ENCODE assay signal across 8 cellular contexts in genomic region chr16:17343028-17343427, GRCh38.
DNase-seq lines count a peak whose midpoint lies in the region; ATAC-seq and TF ChIP-seq lines count a peak whose summit lies in the region.

No MANE protein-coding gene starts in this region.

- CTCF ChIA-PET in PC-9 (lab: Charles Lee) = no interaction called here

- H3K79me2 ChIP-seq in PC-9 (ENCODE audit: low read depth) = no peaks in the 10 kb centered on the region

- no TSS peak for BruUV-seq in PC-9 (replicated peaks; lab: Mats Ljungman, UMichigan)

- intact Hi-C loops in activated CD4-positive, alpha-beta T cell treated with anti-CD3 and anti-CD28 coated beads, Interleukin-2, amount 10 ng/mL, durations not matched to agents 24 days and 14 days (cut with micrococcal nuclease) = loop anchor here (2.0 to 5.0 kb wide), 4 partner anchors 32 to 124 kb away; no protein-coding TSS in a partner anchor
- intact Hi-C loops in PC-9 (cut with micrococcal nuclease; ENCODE audit: unreplicated experiment) = no loop called here

- H3K27ac ChIP-seq in Peyer's patch (peak overlapping the region in 2 of 4 donors; percentile 28 to 62), PC-9 (no peak overlapping the region)

- peak overlapping the region; percentile 79 for H3K4me3 Mint-ChIP-seq in activated CD4-positive, alpha-beta T cell treated with anti-CD3 and anti-CD28 coated beads, Interleukin-2, amount 10 ng/mL, durations not matched to agents 24 days and 14 days
- H3K4me3 Mint-ChIP-seq in activated naive CD4-positive, alpha-beta T cell treated with anti-CD3 and anti-CD28 coated beads, Interleukin-2, amount 50 U/mL, for 24 hours = peak overlapping the region; percentile 53
- peak overlapping the region; percentile 30 for H3K4me3 Mint-ChIP-seq in stimulated activated effector memory CD8-positive, alpha-beta T cell treated with anti-CD3 and anti-CD28 coated beads, Interleukin-12 subunit alpha, Interleukin-12 subunit beta, amount 100 ng/mL, for 72 hours
- H3K4me3 Mint-ChIP-seq in nephron progenitor cell = no peak overlapping the region

- H4K20me1 ChIP-seq in PC-9 (ENCODE audit: insufficient read depth) = no peaks in the 10 kb centered on the region

- H3K27ac Mint-ChIP-seq in activated CD4-positive, alpha-beta T cell treated with anti-CD3 and anti-CD28 coated beads, Interleukin-2, amount 10 ng/mL, durations not matched to agents 24 days and 14 days = peak overlapping the region; percentile 91
- H3K27ac Mint-ChIP-seq in activated naive CD4-positive, alpha-beta T cell treated with anti-CD3 and anti-CD28 coated beads, Interleukin-2, amount 50 U/mL, for 24 hours = peak overlapping the region; percentile 48
- H3K27ac Mint-ChIP-seq in stimulated activated effector memory CD8-positive, alpha-beta T cell treated with anti-CD3 and anti-CD28 coated beads, Interleukin-12 subunit alpha, Interleukin-12 subunit beta, amount 100 ng/mL, for 72 hours = peak overlapping the region; percentile 83
- no peak overlapping the region for H3K27ac Mint-ChIP-seq in nephron progenitor cell

- DNase-seq in activated CD4-positive, alpha-beta T cell treated with anti-CD3 and anti-CD28 coated beads, Interleukin-2, amount 10 ng/mL, durations not matched to agents 24 days and 14 days = peak; percentile 89
- DNase-seq in activated CD4-positive, alpha-beta T cell treated with anti-CD3 and anti-CD28 coated beads, Interleukin-2, amount 50 U/mL, for 4 hours = no peak
- DNase-seq in Peyer's patch = peak in 2 of 3 donors; percentile 60 to 79
- DNase-seq in stimulated activated effector memory CD8-positive, alpha-beta T cell treated with anti-CD3 and anti-CD28 coated beads, Interleukin-12 subunit alpha, Interleukin-12 subunit beta, amount 100 ng/mL, for 72 hours (ENCODE audit: low spot score in 2 of 2) = peak in 1 of 2 donors; percentile 69
- no peak for DNase-seq in nephron progenitor cell
- no peak for DNase-seq in PC-9
- DNase-seq in BE2C = no peak

- no peaks in the 10 kb centered on the region for H3K9me2 ChIP-seq in PC-9 (ENCODE audit: insufficient read depth)

- no peaks in the 10 kb centered on the region for H3K27me3 Mint-ChIP-seq in activated CD4-positive, alpha-beta T cell treated with anti-CD3 and anti-CD28 coated beads, Interleukin-2, amount 10 ng/mL, durations not matched to agents 24 days and 14 days
- H3K27me3 Mint-ChIP-seq in activated naive CD4-positive, alpha-beta T cell treated with anti-CD3 and anti-CD28 coated beads, Interleukin-2, amount 50 U/mL, for 24 hours = no peaks in the 10 kb centered on the region
- H3K27me3 Mint-ChIP-seq in nephron progenitor cell (ENCODE audit: low read depth, poor library complexity) = peaks cover 3% of the 10 kb centered on the region

- H3K9me3 Mint-ChIP-seq in activated CD4-positive, alpha-beta T cell treated with anti-CD3 and anti-CD28 coated beads, Interleukin-2, amount 10 ng/mL, durations not matched to agents 24 days and 14 days = no peaks in the 10 kb centered on the region
- no peaks in the 10 kb centered on the region for H3K9me3 Mint-ChIP-seq in activated naive CD4-positive, alpha-beta T cell treated with anti-CD3 and anti-CD28 coated beads, Interleukin-2, amount 50 U/mL, for 24 hours
- H3K9me3 Mint-ChIP-seq in stimulated activated effector memory CD8-positive, alpha-beta T cell treated with anti-CD3 and anti-CD28 coated beads, Interleukin-12 subunit alpha, Interleukin-12 subunit beta, amount 100 ng/mL, for 72 hours = no peaks in the 10 kb centered on the region
- no peaks in the 10 kb centered on the region for H3K9me3 Mint-ChIP-seq in nephron progenitor cell

- no peaks in the 10 kb centered on the region for H3K27me3 ChIP-seq in Peyer's patch
- H3K27me3 ChIP-seq in PC-9 (ENCODE audit: insufficient read depth, low read depth) = peaks cover 38% of the 10 kb centered on the region; the same call in 1 of the 2 replicates
- H3K27me3 ChIP-seq in BE2C = no peaks in the 10 kb centered on the region

- H3K4me1 ChIP-seq in Peyer's patch (peaks cover 0 to 46% (median 28%) of the 10 kb centered on the region in 4 donors), PC-9 (replicated peaks; ENCODE audit: insufficient read depth) (no peaks in the 10 kb centered on the region), BE2C (no peaks in the 10 kb centered on the region)

- peak; percentile 77 for ATAC-seq in stimulated activated effector memory CD8-positive, alpha-beta T cell treated with anti-CD3 and anti-CD28 coated beads, Interleukin-12 subunit alpha, Interleukin-12 subunit beta, amount 100 ng/mL, for 72 hours

- no peak for TF ChIP-seq POLR2A in Peyer's patch (IDR thresholded peaks at IDR 0.05)

- H3F3A ChIP-seq in PC-9 (ENCODE audit: insufficient read depth, low read depth) = no peaks in the 10 kb centered on the region

- peaks cover 5% of the 10 kb centered on the region for H3K36me3 Mint-ChIP-seq in activated CD4-positive, alpha-beta T cell treated with anti-CD3 and anti-CD28 coated beads, Interleukin-2, amount 10 ng/mL, durations not matched to agents 24 days and 14 days (ENCODE audit: low read depth)
- no peaks in the 10 kb centered on the region for H3K36me3 Mint-ChIP-seq in activated naive CD4-positive, alpha-beta T cell treated with anti-CD3 and anti-CD28 coated beads, Interleukin-2, amount 50 U/mL, for 24 hours
- H3K36me3 Mint-ChIP-seq in stimulated activated effector memory CD8-positive, alpha-beta T cell treated with anti-CD3 and anti-CD28 coated beads, Interleukin-12 subunit alpha, Interleukin-12 subunit beta, amount 100 ng/mL, for 72 hours = peaks cover 17% of the 10 kb centered on the region
- H3K36me3 Mint-ChIP-seq in nephron progenitor cell (ENCODE audit: low read depth) = no peaks in the 10 kb centered on the region

- peaks cover 72% of the 10 kb centered on the region for H3K4me1 Mint-ChIP-seq in activated CD4-positive, alpha-beta T cell treated with anti-CD3 and anti-CD28 coated beads, Interleukin-2, amount 10 ng/mL, durations not matched to agents 24 days and 14 days
- H3K4me1 Mint-ChIP-seq in activated naive CD4-positive, alpha-beta T cell treated with anti-CD3 and anti-CD28 coated beads, Interleukin-2, amount 50 U/mL, for 24 hours = peaks cover 75% of the 10 kb centered on the region
- peaks cover 78% of the 10 kb centered on the region for H3K4me1 Mint-ChIP-seq in stimulated activated effector memory CD8-positive, alpha-beta T cell treated with anti-CD3 and anti-CD28 coated beads, Interleukin-12 subunit alpha, Interleukin-12 subunit beta, amount 100 ng/mL, for 72 hours
- peaks cover 4% of the 10 kb centered on the region for H3K4me1 Mint-ChIP-seq in nephron progenitor cell

- POLR2A ChIA-PET in PC-9 (lab: Charles Lee; ENCODE audit: unreplicated experiment) = no interaction called here

- H3K4me2 ChIP-seq in PC-9 = no peak overlapping the region

- H3K36me3 ChIP-seq in Peyer's patch (no peaks in the 10 kb centered on the region), PC-9 (ENCODE audit: low read depth) (no peaks in the 10 kb centered on the region), BE2C (no peaks in the 10 kb centered on the region)

- TF ChIP-seq CTCF in Peyer's patch (IDR thresholded peaks at IDR 0.05) = no peak
- no peak for TF ChIP-seq CTCF in nephron progenitor cell (IDR thresholded peaks at IDR 0.05)
- no peak for TF ChIP-seq CTCF in PC-9 (conservative IDR thresholded peaks at IDR 0.05)
- no peak for TF ChIP-seq CTCF in BE2C (IDR thresholded peaks at IDR 0.05; ENCODE audit: low read depth, low read length)

- no peak overlapping the region for H3K4me3 ChIP-seq in Peyer's patch
- H3K4me3 ChIP-seq in PC-9 = no peak overlapping the region
- no peak overlapping the region for H3K4me3 ChIP-seq in BE2C (ENCODE audit: low read depth, low read length)

- H2AFZ ChIP-seq in PC-9 = no peak overlapping the region

- H3K9me3 ChIP-seq in Peyer's patch = no peaks in the 10 kb centered on the region
- no peaks in the 10 kb centered on the region for H3K9me3 ChIP-seq in PC-9 (ENCODE audit: insufficient read depth, low read depth)
- no peaks in the 10 kb centered on the region for H3K9me3 ChIP-seq in BE2C

Comparison
In these comparisons a context has a peak if more than half of its experiments do, and no peak if none do; other contexts are left out.
1. DNase-seq: peak in activated CD4-positive, alpha-beta T cell treated with anti-CD3 and anti-CD28 coated beads, Interleukin-2, amount 10 ng/mL, durations not matched to agents 24 days and 14 days (single experiment) and Peyer's patch (2 of 3); none in activated CD4-positive, alpha-beta T cell treated with anti-CD3 and anti-CD28 coated beads, Interleukin-2, amount 50 U/mL, for 4 hours (0 of 2), nephron progenitor cell (single experiment), PC-9 (0 of 2) and BE2C (single experiment).